Comparison of ENCODE assay signal across 22 cellular contexts in genomic region chr2:58620896-58621295, GRCh38.
A peak's percentile ranks its signal among the peaks of the same experiment; 100 is the strongest.
DNase-seq lines count a peak whose midpoint lies in the region; ATAC-seq, FAIRE-seq and TF ChIP-seq lines count a peak whose summit lies in the region.
"Had no signal": no experiment of that assay in that cellular context is flagged by ENCODE, and none has a peak within 500 bp of the region (broad histone marks: within the 10 kb centered on the region; RNA-seq: fewer than 3 reads in every experiment).

No MANE protein-coding gene starts in this region.

- ATAC-seq in SK-N-SH treated with all-trans-retinoic acid at 6 μM for 48 hours, result no peak
- ATAC-seq in GM21576 (IDR thresholded peaks at IDR 0.05; ENCODE audit: unreplicated experiment), result no peak
- ATAC-seq: CD8-positive, alpha-beta T cell had no signal

- POLR2A ChIA-PET in SK-N-SH (lab: Yijun Ruan, JAX), result no interaction called here

- 100% methylated on average over 1 of the region's 1 CpG for WGBS in SK-N-SH (ENCODE audit: low lambda C conversion rate)

- H3K27ac ChIP-seq in SK-N-SH (ENCODE audit: low read depth in 2 of 2, low read length in 1 of 2), result peak overlapping the region in 1 of 2 experiments; percentile 49; a peak in 2 of 4 replicates
- peak overlapping the region; percentile 9 for H3K27ac ChIP-seq in astrocyte (ENCODE audit: low read depth, low read length)
- H3K27ac ChIP-seq in epithelial cell of prostate, result peak overlapping the region; percentile 80
- H3K27ac ChIP-seq: 22Rv1, BLaER1, RWPE1, SJSA1 had no signal

- H3K36me3 Mint-ChIP-seq in astrocyte (ENCODE audit: low read depth, unreplicated experiment), result no peaks in the 10 kb centered on the region
- H3K36me3 Mint-ChIP-seq: CD8-positive, alpha-beta T cell had no signal

- H3K4me2 ChIP-seq in SK-N-SH, result no peak overlapping the region; the same call in 1 of the 2 replicates
- H3K4me2 ChIP-seq in astrocyte (ENCODE audit: low read length), result peak overlapping the region; percentile 68
- peak overlapping the region; percentile 43 for H3K4me2 ChIP-seq in skeletal muscle satellite cell (ENCODE audit: low read length)
- H3K4me2 ChIP-seq: BLaER1 had no signal

- H3K27me3 ChIP-seq in SK-N-SH (ENCODE audit: insufficient read depth), result no peaks in the 10 kb centered on the region
- H3K27me3 ChIP-seq in astrocyte (ENCODE audit: insufficient read depth, low read length), result no peaks in the 10 kb centered on the region
- H3K27me3 ChIP-seq in skeletal muscle satellite cell (ENCODE audit: control insufficient read depth, insufficient read depth, low read length), result no peaks in the 10 kb centered on the region
- H3K27me3 ChIP-seq: BLaER1 had no signal

- H3K9me3 ChIP-seq in SK-N-SH (no peaks in the 10 kb centered on the region), astrocyte (ENCODE audit: insufficient read depth, low read depth, low read length) (no peaks in the 10 kb centered on the region), skeletal muscle satellite cell (replicated peaks; ENCODE audit: low read length) (no peaks in the 10 kb centered on the region)
- H3K9me3 ChIP-seq: BLaER1, SJSA1 had no signal

- TF ChIP-seq CTCF in SK-N-SH (IDR thresholded peaks at IDR 0.05) (no peak), astrocyte (IDR thresholded peaks at IDR 0.05; ENCODE audit: insufficient read depth, low read depth, low read length) (no peak)

- DNase-seq in SK-N-SH, result no peak
- DNase-seq in astrocyte (ENCODE audit: low read depth), result peak; percentile 56
- DNase-seq in epithelial cell of prostate (ENCODE audit: low read depth, low spot score), result no peak
- no peak for DNase-seq in occipital lobe (lab: John Stamatoyannopoulos, UW)
- no peak for DNase-seq in activated T-cell treated with anti-CD3 and anti-CD28 coated beads for 4 hours
- DNase-seq: CD8-positive, alpha-beta T cell; DMS79 treated with DMSO at 0.1 percent for 48 hours; Karpas-422; NCI-H1105 treated with DMSO at 0.1 percent for 48 hours; NCI-H187; NCI-H2171; NCI-H446 treated with DMSO at 0.1 percent for 48 hours; OCI-M1 had no signal

- TF ChIP-seq RAD21 in SK-N-SH (IDR thresholded peaks at IDR 0.05; ENCODE audit: low read length), result no peak

- peak overlapping the region; percentile 53 for H3K27ac Mint-ChIP-seq in astrocyte (ENCODE audit: unreplicated experiment)
- H3K27ac Mint-ChIP-seq: CD8-positive, alpha-beta T cell had no signal

- H3K9me2 ChIP-seq in SK-N-SH, result no peaks in the 10 kb centered on the region

- H3K9ac ChIP-seq in SK-N-SH (no peak overlapping the region), astrocyte (ENCODE audit: low read length) (no peak overlapping the region), skeletal muscle satellite cell (ENCODE audit: low read depth, low read length) (peak overlapping the region; percentile 57)
- H3K9ac ChIP-seq: BLaER1 had no signal

- no peak overlapping the region for H3K4me3 ChIP-seq in SK-N-SH (ENCODE audit: low read depth in 2 of 2, low read length in 1 of 2)
- no peak overlapping the region for H3K4me3 ChIP-seq in astrocyte (ENCODE audit: insufficient read depth, low read depth, low read length)
- no peak overlapping the region for H3K4me3 ChIP-seq in skeletal muscle satellite cell (ENCODE audit: low read length)
- H3K4me3 ChIP-seq: BLaER1, SJSA1 had no signal

- H2AFZ ChIP-seq in SK-N-SH (ENCODE audit: low read depth), result peak overlapping the region; percentile 54; the same call in 1 of the 2 replicates
- H2AFZ ChIP-seq in astrocyte (ENCODE audit: low read depth, low read length), result no peak overlapping the region

- H3K4me1 ChIP-seq in SK-N-SH (ENCODE audit: control insufficient read depth in 1 of 2, insufficient read depth in 2 of 2, low read depth in 1 of 2, low read length in 1 of 2) (peaks cover 0 to 5% of the 10 kb centered on the region in 2 experiments; a peak in 1 of 4 replicates), astrocyte (ENCODE audit: insufficient read depth, low read length) (peaks cover 5% of the 10 kb centered on the region), skeletal muscle satellite cell (ENCODE audit: control insufficient read depth, insufficient read depth, low read length) (peaks cover 31% of the 10 kb centered on the region)
- H3K4me1 ChIP-seq: BLaER1, SJSA1 had no signal

- H3K36me3 ChIP-seq in SK-N-SH (replicated peaks in 1 of 2; ENCODE audit: control insufficient read depth in 1 of 2, insufficient read depth in 2 of 2, low read length in 1 of 2) (no peaks in the 10 kb centered on the region), astrocyte (ENCODE audit: insufficient read depth, low read length) (no peaks in the 10 kb centered on the region), skeletal muscle satellite cell (ENCODE audit: insufficient read depth, low read length) (no peaks in the 10 kb centered on the region)
- H3K36me3 ChIP-seq: BLaER1, SJSA1 had no signal

- no peaks in the 10 kb centered on the region for H3K79me2 ChIP-seq in SK-N-SH (ENCODE audit: insufficient read depth)
- no peaks in the 10 kb centered on the region for H3K79me2 ChIP-seq in astrocyte (ENCODE audit: insufficient read depth, low read length)

- H3K4me3 Mint-ChIP-seq in astrocyte (ENCODE audit: unreplicated experiment), result no peak overlapping the region
- H3K4me3 Mint-ChIP-seq: CD8-positive, alpha-beta T cell had no signal

- H3K27me3 Mint-ChIP-seq in astrocyte (ENCODE audit: low read depth, unreplicated experiment), result no peaks in the 10 kb centered on the region

- peaks cover 14% of the 10 kb centered on the region for H3K4me1 Mint-ChIP-seq in astrocyte (ENCODE audit: low read depth, unreplicated experiment)

- H3F3A ChIP-seq in SK-N-SH (replicated peaks; ENCODE audit: insufficient read depth), result peaks cover 4% of the 10 kb centered on the region

- no peaks in the 10 kb centered on the region for H4K20me1 ChIP-seq in SK-N-SH (ENCODE audit: insufficient read depth)
- no peaks in the 10 kb centered on the region for H4K20me1 ChIP-seq in astrocyte (ENCODE audit: insufficient read depth, low read length)
- H4K20me1 ChIP-seq: BLaER1 had no signal

- H3K9me3 Mint-ChIP-seq in astrocyte (ENCODE audit: unreplicated experiment), result no peaks in the 10 kb centered on the region
- H3K9me3 Mint-ChIP-seq: CD8-positive, alpha-beta T cell had no signal

- TF ChIP-seq EP300 in SK-N-SH (IDR thresholded peaks at IDR 0.05; ENCODE audit: borderline replicate concordance in 1 of 2, low read depth in 1 of 2, low read length in 1 of 2), result no peak

- CTCF ChIA-PET in SK-N-SH (lab: Yijun Ruan, JAX), result no interaction called here

- FAIRE-seq in astrocyte (lab: Jason Lieb, UNC), result no peak
- FAIRE-seq: D721Med, H1 had no signal

TF ChIP-seq in SK-N-SH, 30 proteins besides CTCF, POLR2A, EP300 and RAD21:
- no peak for TF ChIP-seq GABPA (IDR thresholded peaks at IDR 0.05; ENCODE audit: low read depth)
- TF ChIP-seq RXRA (IDR thresholded peaks at IDR 0.05; ENCODE audit: borderline replicate concordance, low read depth), result no peak
- TF ChIP-seq USF2 (IDR thresholded peaks at IDR 0.05; ENCODE audit: borderline replicate concordance, low read depth, low read length), result no peak
- TF ChIP-seq EZH2phosphoT487 (IDR thresholded peaks at IDR 0.05; ENCODE audit: borderline replicate concordance, low read depth), result no peak
- TF ChIP-seq IRF3 (IDR thresholded peaks at IDR 0.05; ENCODE audit: low read depth, low read length), result no peak
- no peak for TF ChIP-seq SMC3 (IDR thresholded peaks at IDR 0.05; ENCODE audit: low read depth, low read length)
- no peak for TF ChIP-seq YY1 (IDR thresholded peaks at IDR 0.05; ENCODE audit: low read depth)
- TF ChIP-seq ELF1 (IDR thresholded peaks at IDR 0.05), result no peak

TF ChIP-seq in SK-N-SH treated with all-trans-retinoic acid at 6 μM for 48 hours, 23 proteins besides CTCF, POLR2A, EP300 and RAD21:
- TF ChIP-seq ARNTL (CRISPR knock-in tag; IDR thresholded peaks at IDR 0.05; ENCODE audit: borderline replicate concordance, low read depth) (no peak), OSR1 (CRISPR knock-in tag; IDR thresholded peaks at IDR 0.05) (no peak), TOX (CRISPR knock-in tag; IDR thresholded peaks at IDR 0.05; ENCODE audit: borderline replicate concordance) (no peak), CREB5 (CRISPR knock-in tag; IDR thresholded peaks at IDR 0.05; ENCODE audit: low read depth) (no peak), TCF4 (CRISPR knock-in tag; IDR thresholded peaks at IDR 0.05; ENCODE audit: borderline replicate concordance) (no peak), CSDC2 (CRISPR knock-in tag; IDR thresholded peaks at IDR 0.05) (no peak), PPARA (CRISPR knock-in tag; IDR thresholded peaks at IDR 0.05; ENCODE audit: borderline replicate concordance) (no peak)
